In genomic region chr14:103336191-103336590, GRCh38 we compare ENCODE assay signal across 9 cellular contexts. TPM values are rescaled to one million over a fixed set of nuclear protein-coding genes. Genes with fewer than 3 reads are reported as not detected.
A peak's percentile ranks its signal among the peaks of the same experiment; 100 is the strongest.
DNase-seq lines count a peak whose midpoint lies in the region; ATAC-seq, FAIRE-seq and TF ChIP-seq lines count a peak whose summit lies in the region.
"Had no signal": no experiment of that assay in that cellular context is flagged by ENCODE, and none has a peak within 500 bp of the region (broad histone marks: within the 10 kb centered on the region; RNA-seq: fewer than 3 reads in every experiment).

No MANE protein-coding gene starts in this region.

- H2BK5ac ChIP-seq in mesendoderm (ENCODE audit: low read length): no peak overlapping the region

- DNase-seq in left ventricle myocardium inferior (no peak), right atrium auricular region (ENCODE audit: low spot score) (no peak), GM12878 (ENCODE audit: low read depth, low spot score) (no peak), mesendoderm (no peak), AG20443 (ENCODE audit: low spot score) (no peak), AML-193 (lab: John Stamatoyannopoulos, UW) (no peak), MG63 (no peak)
- DNase-seq in stimulated activated CD4-positive, alpha-beta T cell treated with anti-CD3 and anti-CD28 coated beads, Interleukin-2, amount 100 ng/mL, for 48 hours: no peak
- DNase-seq: testis had no signal

- CTCF ChIA-PET in GM12878 (lab: Yijun Ruan, JAX): interaction anchor here (0.8 to 3.3 kb wide), 4 partner anchors 18 to 64 kb away, joined by 3 to 21 read pairs (median 3); partner anchors contain the start of gene MARK3

- peaks cover 22% of the 10 kb centered on the region for H3K79me1 ChIP-seq in mesendoderm (ENCODE audit: low read length)

- H3K56ac ChIP-seq in mesendoderm (ENCODE audit: low read length): no peak overlapping the region

- no peak; the same call in 1 of the 2 replicates for TF ChIP-seq POLR2A in GM12878 (IDR thresholded peaks at IDR 0.05; ENCODE audit: low read depth, low read length)

- intact Hi-C loops in left ventricle myocardium inferior (cut with micrococcal nuclease) (no loop called here), GM12878 (cut with micrococcal nuclease; ENCODE audit: unreplicated experiment) (no loop called here)

- no peak overlapping the region for H4K8ac ChIP-seq in mesendoderm (ENCODE audit: low read depth, low read length)

- H3K27me3 ChIP-seq in left ventricle myocardium inferior (ENCODE audit: low read depth) (no peaks in the 10 kb centered on the region), right atrium auricular region (no peaks in the 10 kb centered on the region), GM12878 (replicated peaks in 1 of 2; ENCODE audit: control insufficient read depth in 2 of 2, insufficient read depth in 2 of 2, low read length in 1 of 2) (no peaks in the 10 kb centered on the region), mesendoderm (ENCODE audit: insufficient read depth, low read length, poor library complexity) (no peaks in the 10 kb centered on the region), MG63 (no peaks in the 10 kb centered on the region)
- H3K27me3 ChIP-seq: testis had no signal

- H3K36me3 ChIP-seq in left ventricle myocardium inferior (peaks cover 61% of the 10 kb centered on the region), right atrium auricular region (peaks cover 65% of the 10 kb centered on the region), GM12878 (ENCODE audit: control insufficient read depth in 2 of 2, insufficient read depth in 2 of 2, low read length in 1 of 2) (peaks cover 16 to 52% of the 10 kb centered on the region in 2 experiments), mesendoderm (ENCODE audit: control insufficient read depth, insufficient read depth, low read length) (peaks cover 30% of the 10 kb centered on the region), MG63 (peaks cover 64% of the 10 kb centered on the region)

- no peak overlapping the region for H3K23ac ChIP-seq in mesendoderm (ENCODE audit: low read length)

- H3K18ac ChIP-seq in mesendoderm (ENCODE audit: low read length): no peak overlapping the region

- H3K79me2 ChIP-seq in GM12878 (ENCODE audit: control insufficient read depth, insufficient read depth, low read length) (peaks cover 53% of the 10 kb centered on the region), mesendoderm (ENCODE audit: control insufficient read depth, insufficient read depth, low read length) (peaks cover 24% of the 10 kb centered on the region)

- H3K4me1 ChIP-seq in left ventricle myocardium inferior: peaks cover 82% of the 10 kb centered on the region
- H3K4me1 ChIP-seq in right atrium auricular region: peaks cover 0 to 35% of the 10 kb centered on the region in 2 donors
- peaks cover 19% of the 10 kb centered on the region; the same call in 1 of the 2 replicates for H3K4me1 ChIP-seq in GM12878 (ENCODE audit: control insufficient read depth, insufficient read depth, low read length)
- H3K4me1 ChIP-seq in mesendoderm (ENCODE audit: control insufficient read depth, low read depth, low read length): peaks cover 3% of the 10 kb centered on the region

- SMC1A ChIA-PET in GM12878 (lab: Charles Lee; ENCODE audit: uncharacterized antibody, unreplicated experiment): interaction anchor here (0.7 to 1.4 kb wide), 4 partner anchors 10 to 56 kb away, joined by 3 to 6 read pairs (median 4); no protein-coding TSS in a partner anchor

- RAD21 ChIA-PET in GM12878 (lab: Charles Lee; ENCODE audit: unreplicated experiment): interaction anchor here (0.9 to 1.3 kb wide), 2 partner anchors 54 to 55 kb away, joined by 3 to 4 read pairs; no protein-coding TSS in a partner anchor

- POLR2A ChIA-PET in GM12878 (lab: Charles Lee): interaction anchor here (1.0 to 1.6 kb wide), 3 partner anchors 8 to 46 kb away, joined by 3 to 6 read pairs (median 3); no protein-coding TSS in a partner anchor

- no peak overlapping the region for H2BK120ac ChIP-seq in mesendoderm (ENCODE audit: low read depth, low read length)

- H3K9me3 ChIP-seq in left ventricle myocardium inferior (replicated peaks): no peaks in the 10 kb centered on the region
- H3K9me3 ChIP-seq in right atrium auricular region: no peaks in the 10 kb centered on the region
- no peaks in the 10 kb centered on the region for H3K9me3 ChIP-seq in GM12878 (replicated peaks; ENCODE audit: control insufficient read depth, insufficient read depth, low read length)
- no peaks in the 10 kb centered on the region for H3K9me3 ChIP-seq in MG63
- H3K9me3 ChIP-seq: testis had no signal

- BruUV-seq in GM12878 (replicated peaks; lab: Mats Ljungman, UMichigan): TSS peak; percentile 46

- no peak overlapping the region for H2BK15ac ChIP-seq in mesendoderm (replicated peaks; ENCODE audit: low read depth)

- H3K9ac ChIP-seq in GM12878 (ENCODE audit: control insufficient read depth, insufficient read depth, low read length): no peak overlapping the region; the same call in 1 of the 2 replicates
- H3K9ac ChIP-seq in mesendoderm (ENCODE audit: low read length): peak overlapping the region; percentile 99

- TF ChIP-seq EP300 in GM12878 (IDR thresholded peaks at IDR 0.05; ENCODE audit: borderline replicate concordance in 1 of 2, control insufficient read depth in 1 of 2, low read depth in 2 of 2, low read length in 2 of 2): no peak

- H4K20me1 ChIP-seq in GM12878 (ENCODE audit: control insufficient read depth, insufficient read depth): peaks cover 16% of the 10 kb centered on the region

- H3K27ac ChIP-seq in left ventricle myocardium inferior (replicated peaks) (peak overlapping the region; percentile 100), right atrium auricular region (no peak overlapping the region), GM12878 (ENCODE audit: control insufficient read depth, insufficient read depth) (no peak overlapping the region), mesendoderm (ENCODE audit: low read depth, low read length) (no peak overlapping the region)

- TF ChIP-seq CTCF in left ventricle myocardium inferior (IDR thresholded peaks at IDR 0.05; ENCODE audit: borderline replicate concordance) (no peak), right atrium auricular region (IDR thresholded peaks at IDR 0.05) (no peak), GM12878 (IDR thresholded peaks at IDR 0.05 in 2 of 3, conservative IDR thresholded peaks at IDR 0.05 in 1 of 3; ENCODE audit: control insufficient read depth in 2 of 3, extremely low read depth in 1 of 3, insufficient read depth in 1 of 3, low read depth in 3 of 3, low read length in 3 of 3) (no peak)

- in situ Hi-C loops in GM12878 (cut with MboI): no loop called here

- H2AFZ ChIP-seq in GM12878 (ENCODE audit: control insufficient read depth, low read depth, low read length): no peak overlapping the region

- TF ChIP-seq RAD21 in GM12878 (IDR thresholded peaks at IDR 0.05; ENCODE audit: insufficient read depth, low read depth, low read length): no peak

- H4K5ac ChIP-seq in mesendoderm (ENCODE audit: low read length): no peak overlapping the region

- ATAC-seq in GM12878: no peak

- H3K4me2 ChIP-seq in GM12878 (ENCODE audit: control insufficient read depth, insufficient read depth) (peak overlapping the region; percentile 71), mesendoderm (ENCODE audit: low read length) (peak overlapping the region; percentile 68)

- no peak for FAIRE-seq in GM12878 (lab: Jason Lieb, UNC)

- H2AK5ac ChIP-seq in mesendoderm (ENCODE audit: low read length): no peak overlapping the region

- no peak overlapping the region for H3K4ac ChIP-seq in mesendoderm (ENCODE audit: low read depth, low read length)

- H3K4me3 ChIP-seq in left ventricle myocardium inferior: peak overlapping the region; percentile 98
- no peak overlapping the region for H3K4me3 ChIP-seq in right atrium auricular region
- H3K4me3 ChIP-seq in GM12878: peak overlapping the region; percentile 96
- no peak overlapping the region for H3K4me3 ChIP-seq in mesendoderm (ENCODE audit: low read length)
- no peak overlapping the region; the same call in 1 of the 2 replicates for H3K4me3 ChIP-seq in MG63

- WGBS in GM12878 (ENCODE audit: insufficient coverage, insufficient replicate concordance, low lambda C conversion rate, missing lambda C conversion rate): 96% methylated on average over 14 of the region's 14 CpGs
- no CpG with 5 or more reads among the region's 14 CpGs for WGBS in mesendoderm (ENCODE audit: extremely low coverage, insufficient coverage, low lambda C conversion rate)

RNA-seq across cellular contexts. Expression of gene EIF5, which starts 2.2 kb away (rescaled TPM):
- total RNA-seq in left ventricle myocardium inferior (260 TPM), right atrium auricular region (100 to 1,000 TPM; 175 to 205 TPM), GM12878 (2014; rRNA removed) (68.6 and 75.6 TPM in 2 replicates), GM12878 (2014; rRNA removed; fragmentation: Illumina TruSeq; extraction: Trizol) (84.1 and 92.7 TPM in 2 replicates), GM12878 (2021) (156 and 166 TPM in 2 replicates)
- 250 and 254 TPM in 2 replicates for total RNA-seq in GM12878 (2013; cell fraction: nucleolus; rRNA removed)
- polyA plus RNA-seq in GM12878 (2011; ENCODE audit: low read depth): 78.4 TPM
- polyA plus RNA-seq in GM12878 (2011; rRNA removed) (268 and 275 TPM in 2 replicates), GM12878 (2014; fragmentation: Illumina TruSeq; extraction: Trizol) (137 and 204 TPM in 2 replicates), GM12878 (2014; fragmentation: Nextera tagmentation; extraction: Ambion mirVana) (10 to 100 TPM; 51.2 to 80.9 TPM), GM12878 (2014; rRNA removed) (83.2 and 89.1 TPM in 2 replicates), GM12878 (2016; fragmentation: Nextera tagmentation; extraction: Ambion mirVana) (100 to 1,000 TPM; 312 to 360 TPM)
- polyA plus RNA-seq in GM12878 (2011; cell fraction: cytosol; rRNA removed): 141 and 164 TPM in 2 replicates
- polyA plus RNA-seq in GM12878 (2011; cell fraction: nucleus; rRNA removed): 181 and 255 TPM in 2 replicates
- polyA plus RNA-seq in GM12878 (2012): 118 and 152 TPM in 2 replicates
- 123 and 221 TPM in 2 replicates for polyA minus RNA-seq in GM12878 (2011; rRNA and poly(A)+ RNA removed)
- polyA minus RNA-seq in GM12878 (2011; cell fraction: cytosol; rRNA and poly(A)+ RNA removed): 54.0 and 67.9 TPM in 2 replicates
- polyA minus RNA-seq in GM12878 (2011; cell fraction: nucleus; rRNA and poly(A)+ RNA removed): 134 and 194 TPM in 2 replicates
- 542 TPM for polyA plus RNA-seq in mesendoderm (2013, experiment 1 of 2)
- 540 TPM for polyA plus RNA-seq in mesendoderm (2013, experiment 2 of 2)
- total RNA-seq in MG63 (2014; rRNA removed; shearing (Covaris generic); ENCODE audit: low replicate concordance): 180 and 183 TPM in 2 replicates

RNA-seq across cellular contexts. Expression of gene MARK3, which starts 49.0 kb away (rescaled TPM):
- total RNA-seq in left ventricle myocardium inferior: 103 TPM
- total RNA-seq in right atrium auricular region: 10 to 100 TPM; 71.7 to 74.2 TPM
- total RNA-seq in GM12878 (2013; cell fraction: nucleolus; rRNA removed): 225 and 244 TPM in 2 replicates
- 39.6 and 43.3 TPM in 2 replicates for total RNA-seq in GM12878 (2014; rRNA removed)
- 48.0 and 48.3 TPM in 2 replicates for total RNA-seq in GM12878 (2014; rRNA removed; fragmentation: Illumina TruSeq; extraction: Trizol)
- 51.9 and 59.3 TPM in 2 replicates for total RNA-seq in GM12878 (2021)
- polyA plus RNA-seq in GM12878 (2011; ENCODE audit: low read depth): 36.8 TPM
- polyA plus RNA-seq in GM12878 (2011; rRNA removed): 75.1 and 85.6 TPM in 2 replicates
- polyA plus RNA-seq in GM12878 (2011; cell fraction: cytosol; rRNA removed): 40.5 and 46.1 TPM in 2 replicates
- 90.2 and 95.2 TPM in 2 replicates for polyA plus RNA-seq in GM12878 (2011; cell fraction: nucleus; rRNA removed)
- polyA plus RNA-seq in GM12878 (2012): 39.8 and 47.5 TPM in 2 replicates
- polyA plus RNA-seq in GM12878 (2014; fragmentation: Illumina TruSeq; extraction: Trizol): 50.7 and 52.0 TPM in 2 replicates
- polyA plus RNA-seq in GM12878 (2014; fragmentation: Nextera tagmentation; extraction: Ambion mirVana): 10 to 100 TPM; 10.7 to 19.8 TPM
- polyA plus RNA-seq in GM12878 (2014; rRNA removed): 43.2 and 49.9 TPM in 2 replicates
- 10 to 100 TPM; 28.6 to 31.0 TPM for polyA plus RNA-seq in GM12878 (2016; fragmentation: Nextera tagmentation; extraction: Ambion mirVana)
- 73.2 and 80.4 TPM in 2 replicates for polyA minus RNA-seq in GM12878 (2011; rRNA and poly(A)+ RNA removed)
- polyA minus RNA-seq in GM12878 (2011; cell fraction: cytosol; rRNA and poly(A)+ RNA removed): 15.8 and 21.0 TPM in 2 replicates
- polyA minus RNA-seq in GM12878 (2011; cell fraction: nucleus; rRNA and poly(A)+ RNA removed): 63.7 and 92.2 TPM in 2 replicates
- 53.0 TPM for polyA plus RNA-seq in mesendoderm (2013, experiment 1 of 2)
- 51.9 TPM for polyA plus RNA-seq in mesendoderm (2013, experiment 2 of 2)
- 26.9 and 31.6 TPM in 2 replicates for total RNA-seq in MG63 (2014; rRNA removed; shearing (Covaris generic); ENCODE audit: low replicate concordance)

Comparison
In these comparisons a context has a peak if more than half of its experiments do, and no peak if none do; other contexts are left out.
1. H3K4me3 ChIP-seq: peak in left ventricle myocardium inferior (single experiment) and GM12878 (single experiment); none in right atrium auricular region (0 of 2), mesendoderm (single experiment) and MG63 (single experiment).